In genomic region chr1:227280836-227281235, GRCh38 we compare ENCODE assay signal across 33 cellular contexts.
"Had no signal": no experiment of that assay in that cellular context is flagged by ENCODE, and none has a peak within 500 bp of the region (broad histone marks: within the 10 kb centered on the region; RNA-seq: fewer than 3 reads in every experiment).

No MANE protein-coding gene starts in this region.

- H3K4me3 ChIP-seq: adrenal gland, Peyer's patch, SJSA1 had no signal

- H3K27ac Mint-ChIP-seq: activated CD4-positive, alpha-beta T cell treated with anti-CD3 and anti-CD28 coated beads for 36 hours; activated CD4-positive, alpha-beta T cell treated with anti-CD3 and anti-CD28 coated beads, Interleukin-2, amount 10 ng/mL, durations not matched to agents 7 days and 5 days; activated CD8-positive, alpha-beta T cell treated with anti-CD3 and anti-CD28 coated beads, Interleukin-2, amount 10 ng/mL, durations not matched to agents 7 days and 5 days; activated naive CD4-positive, alpha-beta T cell treated with anti-CD3 and anti-CD28 coated beads for 36 hours; activated naive CD4-positive, alpha-beta T cell treated with anti-CD3 and anti-CD28 coated beads, Interleukin-2, amount 50 U/mL, for 72 hours; activated T-helper 1 cell treated with anti-CD3 and anti-CD28 coated beads, Interleukin-12 subunit alpha, Interleukin-12 subunit beta, Interleukin-2, Interleukin-4 antibody, amounts not matched to agents 30 ng/mL and 10 ng/mL and 1 ng/mL, durations not matched to agents 14 hours and 24 hours and 36 hours; T-helper 1 cell treated with Interleukin-12 subunit alpha and Interleukin-12 subunit beta and Interleukin-4 antibody, amounts not matched to agents 30 μg/mL and 1 μg/mL, for 36 hours; T-helper 2 cell treated with Interferon-gamma antibody and Interleukin-4, amounts not matched to agents 5 μg/mL and 100 μg/mL, for 36 hours had no signal

- H3K9me3 ChIP-seq: Peyer's patch, SJSA1, SK-N-SH had no signal

- DNase-seq: activated CD4-positive, alpha-beta T cell treated with anti-CD3 and anti-CD28 coated beads for 36 hours; activated CD4-positive, alpha-beta T cell treated with anti-CD3 and anti-CD28 coated beads, Interleukin-2, amount 10 ng/mL, durations not matched to agents 7 days and 5 days; activated CD4-positive, alpha-beta T cell treated with anti-CD3 and anti-CD28 coated beads, Interleukin-2, amount 50 U/mL, for 48 hours; activated CD8-positive, alpha-beta T cell treated with anti-CD3 and anti-CD28 coated beads, Interleukin-2, amount 10 ng/mL, durations not matched to agents 7 days and 5 days; activated gamma-delta T cell treated with Interleukin-2 at 50 U/mL for 16 hours; activated naive CD4-positive, alpha-beta T cell treated with anti-CD3 and anti-CD28 coated beads for 36 hours; activated T-cell treated with anti-CD3 and anti-CD28 coated beads, Interleukin-2, amount 50 U/mL, for 4 hours; adrenal gland; brain microvascular endothelial cell; central memory CD4-positive, alpha-beta T cell; Kasumi-1; MM.1S; MV-4-11; NCI-H1092; NCI-H1436 treated with DMSO at 0.1 percent for 48 hours; NCI-H1694 treated with DMSO at 0.1 percent for 48 hours; NCI-H2029; NCI-H345; NCI-H524 treated with DMSO at 0.1 percent for 48 hours; NCI-H748 treated with DMSO at 0.1 percent for 48 hours; NK-92 treated with Interleukin-12 subunit alpha and Interleukin-12 subunit beta, amount 100 ng/mL, for 24 hours; PC-3; Peyer's patch; RPMI8226; SHP77 treated with DMSO at 0.1 percent for 48 hours; SK-N-SH had no signal

- FAIRE-seq: TTC549 had no signal

- ATAC-seq: activated CD4-positive, alpha-beta T cell treated with anti-CD3 and anti-CD28 coated beads for 36 hours; activated CD4-positive, CD25-positive, alpha-beta regulatory T cell treated with anti-CD3 and anti-CD28 coated beads, Interleukin-2, amount 50 U/mL, for 24 hours; activated CD8-positive, alpha-beta T cell treated with anti-CD3 and anti-CD28 coated beads, Interleukin-2, amount 10 ng/mL, durations not matched to agents 7 days and 5 days; activated naive CD4-positive, alpha-beta T cell treated with anti-CD3 and anti-CD28 coated beads, Interleukin-2, amount 50 U/mL, for 72 hours; activated T-cell treated with anti-CD3 and anti-CD28 coated beads, Interleukin-2, amount 50 U/mL, for 4 hours; PC-3 had no signal

- H3K4me3 Mint-ChIP-seq: activated CD4-positive, alpha-beta T cell treated with anti-CD3 and anti-CD28 coated beads for 36 hours; activated CD4-positive, alpha-beta T cell treated with anti-CD3 and anti-CD28 coated beads, Interleukin-2, amount 10 ng/mL, durations not matched to agents 7 days and 5 days; activated CD8-positive, alpha-beta T cell treated with anti-CD3 and anti-CD28 coated beads, Interleukin-2, amount 10 ng/mL, durations not matched to agents 7 days and 5 days; activated naive CD4-positive, alpha-beta T cell treated with anti-CD3 and anti-CD28 coated beads for 36 hours; activated T-cell treated with anti-CD3 and anti-CD28 coated beads, Interleukin-2, amount 50 U/mL, for 4 hours; activated T-helper 1 cell treated with anti-CD3 and anti-CD28 coated beads, Interleukin-12 subunit alpha, Interleukin-12 subunit beta, Interleukin-2, Interleukin-4 antibody, amounts not matched to agents 30 ng/mL and 10 ng/mL and 1 ng/mL, durations not matched to agents 14 hours and 24 hours and 36 hours; T-helper 1 cell treated with Interleukin-12 subunit alpha and Interleukin-12 subunit beta and Interleukin-4 antibody, amounts not matched to agents 30 μg/mL and 1 μg/mL, for 36 hours; T-helper 2 cell treated with Interferon-gamma antibody and Interleukin-4, amounts not matched to agents 5 μg/mL and 100 μg/mL, for 36 hours had no signal

- H3K36me3 ChIP-seq: adrenal gland, brain microvascular endothelial cell, Peyer's patch had no signal

- H3K9ac ChIP-seq: SK-N-SH had no signal

- H3K4me1 Mint-ChIP-seq: activated CD4-positive, alpha-beta T cell treated with anti-CD3 and anti-CD28 coated beads for 36 hours; activated CD4-positive, alpha-beta T cell treated with anti-CD3 and anti-CD28 coated beads, Interleukin-2, amount 10 ng/mL, durations not matched to agents 7 days and 5 days had no signal

- H3K9me3 Mint-ChIP-seq: activated T-helper 1 cell treated with anti-CD3 and anti-CD28 coated beads, Interleukin-12 subunit alpha, Interleukin-12 subunit beta, Interleukin-2, Interleukin-4 antibody, amounts not matched to agents 30 ng/mL and 10 ng/mL and 1 ng/mL, durations not matched to agents 14 hours and 24 hours and 36 hours; T-helper 2 cell treated with Interferon-gamma antibody and Interleukin-4, amounts not matched to agents 5 μg/mL and 100 μg/mL, for 36 hours had no signal

- H3K27me3 ChIP-seq: adrenal gland, brain microvascular endothelial cell, Peyer's patch, SJSA1 had no signal

- H3K4me1 ChIP-seq: adrenal gland, Peyer's patch, SJSA1 had no signal

- H3K27me3 Mint-ChIP-seq: activated CD4-positive, alpha-beta T cell treated with anti-CD3 and anti-CD28 coated beads for 36 hours; activated CD4-positive, alpha-beta T cell treated with anti-CD3 and anti-CD28 coated beads, Interleukin-2, amount 10 ng/mL, durations not matched to agents 7 days and 5 days had no signal

- H3K27ac ChIP-seq: adrenal gland, brain microvascular endothelial cell, Peyer's patch, SJSA1 had no signal

- H3K4me2 ChIP-seq: SK-N-SH had no signal
